In the genomic region with DNA sequence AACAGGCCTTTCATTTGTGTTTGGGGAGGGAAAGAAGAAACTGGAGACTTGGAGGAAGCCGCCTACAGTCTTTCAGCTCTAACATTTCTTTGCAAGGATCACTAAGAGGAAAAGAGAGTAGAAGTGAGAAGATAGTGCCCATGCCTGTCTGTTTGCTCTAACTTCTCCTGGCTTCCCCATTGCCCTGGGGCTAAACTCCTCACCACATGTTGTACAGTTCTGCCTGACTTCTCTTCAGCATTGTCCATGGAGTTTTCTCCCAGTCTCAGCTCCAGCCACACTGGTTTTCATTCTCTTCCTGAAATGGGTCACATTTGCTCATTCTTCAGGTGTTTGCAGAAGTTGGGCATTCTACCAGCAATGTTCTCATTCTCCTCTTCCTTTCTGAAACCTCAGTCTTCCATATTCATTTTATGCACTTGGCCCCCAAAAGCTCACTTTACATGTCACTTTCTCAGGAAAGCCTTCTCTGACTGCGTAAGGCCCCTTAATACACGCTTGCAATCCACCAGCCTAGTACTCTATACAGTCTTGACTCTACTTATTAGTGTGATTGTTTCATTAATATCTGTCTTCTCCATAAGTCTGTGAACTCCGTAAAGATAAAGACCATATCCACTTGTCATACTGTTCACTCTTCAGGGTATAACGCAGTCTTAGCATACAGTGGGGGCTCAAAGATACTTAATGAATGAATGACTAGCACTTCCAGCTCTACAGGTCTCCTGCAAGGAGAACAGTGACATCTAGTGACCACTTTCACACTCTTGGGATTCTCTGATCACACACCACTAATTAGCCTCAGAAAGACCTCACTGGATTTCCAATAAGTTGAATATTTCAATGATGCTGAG, we compare ENCODE assay signal across 9 cellular contexts. TPM values are rescaled to one million over a fixed set of nuclear protein-coding genes. Genes with fewer than 3 reads are reported as not detected.
A peak's percentile ranks its signal among the peaks of the same experiment; 100 is the strongest.
DNase-seq lines count a peak whose midpoint lies in the region; ATAC-seq and TF ChIP-seq lines count a peak whose summit lies in the region.
"Had no signal": no experiment of that assay in that cellular context is flagged by ENCODE, and none has a peak within 500 bp of the region (broad histone marks: within the 10 kb centered on the region; RNA-seq: fewer than 3 reads in every experiment).

No MANE protein-coding gene starts in this region.

- H3K27me3 ChIP-seq in uterus, result no peaks in the 10 kb centered on the region
- no peaks in the 10 kb centered on the region for H3K27me3 ChIP-seq in CD8-positive, alpha-beta memory T cell (ENCODE audit: insufficient read depth, low read length, poor library complexity, severe bottlenecking)

- peak overlapping the region; percentile 62 to 66 for H3K27ac ChIP-seq in uterus
- no peak overlapping the region for H3K27ac ChIP-seq in CD8-positive, alpha-beta memory T cell (ENCODE audit: low read depth, low read length)

- H3K27me3 Mint-ChIP-seq in activated naive CD8-positive, alpha-beta T cell treated with anti-CD3 and anti-CD28 coated beads, Interleukin-2, amount 10 ng/mL, durations not matched to agents 7 days and 5 days, result no peaks in the 10 kb centered on the region
- H3K27me3 Mint-ChIP-seq in activated naive CD8-positive, alpha-beta T cell treated with anti-CD3 and anti-CD28 coated beads, Interleukin-2, amount 50 U/mL, for 24 hours, result no peaks in the 10 kb centered on the region
- no peaks in the 10 kb centered on the region for H3K27me3 Mint-ChIP-seq in CD8-positive, alpha-beta memory T cell
- H3K27me3 Mint-ChIP-seq: central memory CD8-positive, alpha-beta T cell had no signal

- no peaks in the 10 kb centered on the region for H3K9me3 Mint-ChIP-seq in activated naive CD8-positive, alpha-beta T cell treated with anti-CD3 and anti-CD28 coated beads, Interleukin-2, amount 10 ng/mL, durations not matched to agents 7 days and 5 days
- no peaks in the 10 kb centered on the region for H3K9me3 Mint-ChIP-seq in activated naive CD8-positive, alpha-beta T cell treated with anti-CD3 and anti-CD28 coated beads, Interleukin-2, amount 50 U/mL, for 24 hours
- H3K9me3 Mint-ChIP-seq in CD8-positive, alpha-beta memory T cell, result no peaks in the 10 kb centered on the region
- H3K9me3 Mint-ChIP-seq: central memory CD8-positive, alpha-beta T cell had no signal

- ATAC-seq in activated naive CD8-positive, alpha-beta T cell treated with anti-CD3 and anti-CD28 coated beads, Interleukin-2, amount 10 ng/mL, durations not matched to agents 7 days and 5 days (ENCODE audit: low read depth), result peak; percentile 26
- ATAC-seq in activated naive CD8-positive, alpha-beta T cell treated with anti-CD3 and anti-CD28 coated beads, Interleukin-2, amount 50 U/mL, for 24 hours, result no peak
- ATAC-seq in HG02623 (IDR thresholded peaks at IDR 0.05; ENCODE audit: unreplicated experiment), result no peak

- in situ Hi-C loops in astrocyte of the cerebellum (cut with HindIII; ENCODE audit: low sequenced_read_pairs), result no loop called here

- H3K27ac Mint-ChIP-seq in activated naive CD8-positive, alpha-beta T cell treated with anti-CD3 and anti-CD28 coated beads, Interleukin-2, amount 10 ng/mL, durations not matched to agents 7 days and 5 days, result no peak overlapping the region
- H3K27ac Mint-ChIP-seq in activated naive CD8-positive, alpha-beta T cell treated with anti-CD3 and anti-CD28 coated beads, Interleukin-2, amount 50 U/mL, for 24 hours, result no peak overlapping the region
- no peak overlapping the region for H3K27ac Mint-ChIP-seq in CD8-positive, alpha-beta memory T cell

- peaks cover 6% of the 10 kb centered on the region for H3K36me3 Mint-ChIP-seq in activated naive CD8-positive, alpha-beta T cell treated with anti-CD3 and anti-CD28 coated beads, Interleukin-2, amount 10 ng/mL, durations not matched to agents 7 days and 5 days
- peaks cover 4% of the 10 kb centered on the region for H3K36me3 Mint-ChIP-seq in activated naive CD8-positive, alpha-beta T cell treated with anti-CD3 and anti-CD28 coated beads, Interleukin-2, amount 50 U/mL, for 24 hours (ENCODE audit: low read depth)
- peaks cover 11 to 21% (median 15%) of the 10 kb centered on the region in 3 donors for H3K36me3 Mint-ChIP-seq in CD8-positive, alpha-beta memory T cell

- no peaks in the 10 kb centered on the region for H3K36me3 ChIP-seq in uterus
- no peaks in the 10 kb centered on the region for H3K36me3 ChIP-seq in CD8-positive, alpha-beta memory T cell (ENCODE audit: insufficient read depth, low read length)

- H3K4me3 ChIP-seq in astrocyte of the cerebellum (ENCODE audit: low read depth, low read length) (no peak overlapping the region), uterus (no peak overlapping the region)
- no peak overlapping the region for H3K4me3 ChIP-seq in CD8-positive, alpha-beta memory T cell (ENCODE audit: low read length)

- intact Hi-C loops in uterus (cut with DNase I; ENCODE audit: low total_unique reads), result no loop called here

- no peak for TF ChIP-seq POLR2A in uterus (IDR thresholded peaks at IDR 0.05)

- H3K9me3 ChIP-seq in uterus, result no peaks in the 10 kb centered on the region
- H3K9me3 ChIP-seq in CD8-positive, alpha-beta memory T cell (ENCODE audit: low read length), result no peaks in the 10 kb centered on the region

- no peak for DNase-seq in activated naive CD8-positive, alpha-beta T cell treated with anti-CD3 and anti-CD28 coated beads, Interleukin-2, amount 10 ng/mL, durations not matched to agents 7 days and 5 days
- DNase-seq in activated naive CD8-positive, alpha-beta T cell treated with anti-CD3 and anti-CD28 coated beads, Interleukin-2, amount 50 U/mL, for 24 hours, result no peak
- DNase-seq in astrocyte of the cerebellum (ENCODE audit: low read depth), result peak; percentile 39
- peak; percentile 51 for DNase-seq in islet precursor cell
- DNase-seq in uterus, result no peak
- no peak for DNase-seq in CD8-positive, alpha-beta memory T cell

- TF ChIP-seq CTCF in LNCAP (IDR thresholded peaks at IDR 0.05), result peak; percentile 79
- peak; percentile 77 for TF ChIP-seq CTCF in astrocyte of the cerebellum (IDR thresholded peaks at IDR 0.05; ENCODE audit: low read depth, low read length, missing control alignments)
- TF ChIP-seq CTCF in uterus (IDR thresholded peaks at IDR 0.05), result peak; percentile 66 to 79 (median 70)

- H3K4me1 ChIP-seq in uterus, result peaks cover 0 to 7% of the 10 kb centered on the region in 2 donors
- no peaks in the 10 kb centered on the region for H3K4me1 ChIP-seq in CD8-positive, alpha-beta memory T cell (ENCODE audit: insufficient read depth, low read length)

- POLR2A ChIA-PET in activated naive CD8-positive, alpha-beta T cell treated with anti-CD3 and anti-CD28 coated beads, Interleukin-2, amount 10 ng/mL, durations not matched to agents 7 days and 5 days (lab: Charles Lee), result no interaction called here
- POLR2A ChIA-PET in CD8-positive, alpha-beta memory T cell (lab: Charles Lee), result no interaction called here

- CTCF ChIA-PET in CD8-positive, alpha-beta memory T cell (lab: Charles Lee), result no interaction called here

- no peak overlapping the region for H3K4me3 Mint-ChIP-seq in activated naive CD8-positive, alpha-beta T cell treated with anti-CD3 and anti-CD28 coated beads, Interleukin-2, amount 10 ng/mL, durations not matched to agents 7 days and 5 days
- no peak overlapping the region for H3K4me3 Mint-ChIP-seq in activated naive CD8-positive, alpha-beta T cell treated with anti-CD3 and anti-CD28 coated beads, Interleukin-2, amount 50 U/mL, for 24 hours
- H3K4me3 Mint-ChIP-seq in CD8-positive, alpha-beta memory T cell, result no peak overlapping the region
- H3K4me3 Mint-ChIP-seq: central memory CD8-positive, alpha-beta T cell had no signal

- H3K4me1 Mint-ChIP-seq in activated naive CD8-positive, alpha-beta T cell treated with anti-CD3 and anti-CD28 coated beads, Interleukin-2, amount 10 ng/mL, durations not matched to agents 7 days and 5 days, result no peaks in the 10 kb centered on the region
- no peaks in the 10 kb centered on the region for H3K4me1 Mint-ChIP-seq in activated naive CD8-positive, alpha-beta T cell treated with anti-CD3 and anti-CD28 coated beads, Interleukin-2, amount 50 U/mL, for 24 hours
- H3K4me1 Mint-ChIP-seq in CD8-positive, alpha-beta memory T cell, result no peaks in the 10 kb centered on the region
- H3K4me1 Mint-ChIP-seq: central memory CD8-positive, alpha-beta T cell had no signal

RNA-seq across cellular contexts. Expression of a gene that starts 40.2 kb away (rescaled TPM):
- total RNA-seq in activated naive CD8-positive, alpha-beta T cell treated with anti-CD3 and anti-CD28 coated beads, Interleukin-2, amount 10 ng/mL, durations not matched to agents 7 days and 5 days, result 10 to 100 TPM; 19.3 to 20.2 TPM
- total RNA-seq in uterus, result 10 to 100 TPM; 13.2 to 36.0 (median 25.3) TPM
- total RNA-seq in CD8-positive, alpha-beta memory T cell, result 10 to 100 TPM; 13.3 to 14.2 TPM
- polyA plus RNA-seq in CD8-positive, alpha-beta memory T cell, result 11.7 TPM

Comparison
In these comparisons a context has a peak if more than half of its experiments do, and no peak if none do; other contexts are left out.
1. DNase-seq: peak in astrocyte of the cerebellum (single experiment) and islet precursor cell (single experiment); none in activated naive CD8-positive, alpha-beta T cell treated with anti-CD3 and anti-CD28 coated beads, Interleukin-2, amount 10 ng/mL, durations not matched to agents 7 days and 5 days (single experiment), activated naive CD8-positive, alpha-beta T cell treated with anti-CD3 and anti-CD28 coated beads, Interleukin-2, amount 50 U/mL, for 24 hours (single experiment), uterus (0 of 2) and CD8-positive, alpha-beta memory T cell (0 of 5).
2. Peak in every context shown above with its lines, with median percentiles within 50 percentile points of each other: CTCF ChIP-seq.